8 cellular contexts compared by ENCODE assay signal in genomic region chr19:23817519-23817918, GRCh38. TPM values are rescaled to one million over a fixed set of nuclear protein-coding genes. Genes with fewer than 3 reads are reported as not detected.
A peak's percentile ranks its signal among the peaks of the same experiment; 100 is the strongest.
DNase-seq lines count a peak whose midpoint lies in the region; ATAC-seq lines count a peak whose summit lies in the region.

No MANE protein-coding gene starts in this region.

- peak; percentile 17 for DNase-seq in Ammon's horn (ENCODE audit: low spot score)
- DNase-seq in H4 (ENCODE audit: low spot score): peak; percentile 30
- peak; percentile 15 for DNase-seq in T-helper 9 cell
- DNase-seq in stimulated activated CD4-positive, alpha-beta T cell treated with anti-CD3 and anti-CD28 coated beads, Interleukin-2, amount 100 ng/mL, for 4 hours (ENCODE audit: low read depth): peak; percentile 19
- no peak for DNase-seq in HPDE6-E6E7 (ENCODE audit: extremely low spot score)
- no peak for DNase-seq in central memory CD4-positive, alpha-beta T cell

- ATAC-seq in esophagus mucosa: peak; percentile 86
- ATAC-seq in GM21423 (IDR thresholded peaks at IDR 0.05; ENCODE audit: unreplicated experiment): no peak

RNA-seq across cellular contexts. Expression of gene ZNF681, which starts 58.8 kb away (rescaled TPM):
- 2.8 and 5.4 TPM in 2 replicates for total RNA-seq in H4 (2014; rRNA removed; shearing (Covaris generic))
- total RNA-seq in esophagus mucosa: 1.5 TPM

Comparison
In these comparisons a context has a peak if more than half of its experiments do, and no peak if none do; other contexts are left out.
1. DNase-seq: peak in Ammon's horn (single experiment), H4 (single experiment), T-helper 9 cell (single experiment) and stimulated activated CD4-positive, alpha-beta T cell treated with anti-CD3 and anti-CD28 coated beads, Interleukin-2, amount 100 ng/mL, for 4 hours (single experiment); none in HPDE6-E6E7 (single experiment) and central memory CD4-positive, alpha-beta T cell (single experiment).